In the genomic region with DNA sequence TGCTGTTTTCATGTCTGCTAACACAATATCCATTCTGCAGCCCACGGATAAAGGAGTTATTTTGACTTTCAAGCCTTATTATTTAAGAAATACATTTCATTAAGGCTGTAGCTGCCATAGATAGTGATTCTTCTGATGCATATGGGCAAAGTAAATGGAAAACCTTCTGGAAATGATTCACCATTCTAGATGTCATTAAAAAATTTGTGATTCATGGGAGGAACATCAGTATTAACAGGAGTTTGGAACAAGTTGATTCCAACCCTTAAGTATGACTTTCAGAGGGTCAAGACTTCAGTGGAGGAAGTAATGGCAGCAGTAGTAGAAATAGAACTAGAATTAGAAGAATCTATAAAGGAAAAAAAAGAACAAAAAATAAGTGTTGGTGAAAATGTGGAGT, we compare ENCODE assay signal across 29 cellular contexts.
"Had no signal": no experiment of that assay in that cellular context is flagged by ENCODE, and none has a peak within 500 bp of the region (broad histone marks: within the 10 kb centered on the region; RNA-seq: fewer than 3 reads in every experiment).

No MANE protein-coding gene starts in this region.

- H3K36me3 ChIP-seq: neutrophil, pancreas had no signal

- H3K4me1 Mint-ChIP-seq: neural crest cell; stimulated activated naive B cell treated with anti-CD40 and anti-IgM and Interleukin-4, amounts not matched to agents 10 μg/mL and 1 μg/mL and 100 μg/mL, for 72 hours had no signal

- H3K9me3 Mint-ChIP-seq: effector memory CD8-positive, alpha-beta T cell; mesothelial cell of epicardium; naive B cell; natural killer cell treated with Interleukin-12 subunit alpha and Interleukin-12 subunit beta and Interleukin-15 and Interleukin-18, amount 100 ng/mL, for 72 hours; neural crest cell; stimulated activated naive B cell treated with anti-CD40 and anti-IgM and Interleukin-4, amounts not matched to agents 10 μg/mL and 1 μg/mL and 100 μg/mL, for 72 hours; stimulated activated naive CD8-positive, alpha-beta T cell treated with anti-CD3 and anti-CD28 coated beads, Interleukin-15, Interleukin-2, amounts not matched to agents 100 ng/mL and 50 ng/mL, for 24 hours had no signal

- DNase-seq: cortex of kidney; effector memory CD8-positive, alpha-beta T cell; erythroblast; esophagus squamous epithelium; foreskin melanocyte; glutamatergic neuron; left cardiac atrium; left lung; mesenchymal stem cell; mucosa of descending colon; naive B cell; pancreas; right lobe of liver; small intestine; stimulated activated CD4-positive, alpha-beta T cell treated with anti-CD3 and anti-CD28 coated beads, Interleukin-15, amount 100 ng/mL, for 24 hours; stimulated activated CD4-positive, alpha-beta T cell treated with anti-CD3 and anti-CD28 coated beads, Interleukin-2, amount 100 ng/mL, for 48 hours; stimulated activated naive B cell treated with anti-CD40 and anti-IgM and Interleukin-4, amounts not matched to agents 10 μg/mL and 1 μg/mL and 100 μg/mL, for 72 hours; upper lobe of left lung had no signal

- H3K27ac ChIP-seq: esophagus squamous epithelium, left lung, neutrophil, pancreas, right lobe of liver, thoracic aorta, tibial nerve, upper lobe of left lung had no signal

- H3K27me3 ChIP-seq: esophagus squamous epithelium, left lung, neutrophil, pancreas, right lobe of liver, tibial nerve, upper lobe of left lung had no signal

- H3K4me3 Mint-ChIP-seq: effector memory CD8-positive, alpha-beta T cell; mesothelial cell of epicardium; naive B cell; natural killer cell treated with Interleukin-12 subunit alpha and Interleukin-12 subunit beta and Interleukin-15 and Interleukin-18, amount 100 ng/mL, for 72 hours; neural crest cell; stimulated activated naive B cell treated with anti-CD40 and anti-IgM and Interleukin-4, amounts not matched to agents 10 μg/mL and 1 μg/mL and 100 μg/mL, for 72 hours; stimulated activated naive CD8-positive, alpha-beta T cell treated with anti-CD3 and anti-CD28 coated beads, Interleukin-15, Interleukin-2, amounts not matched to agents 100 ng/mL and 50 ng/mL, for 24 hours had no signal

- H3K27me3 Mint-ChIP-seq: effector memory CD8-positive, alpha-beta T cell; naive B cell; natural killer cell treated with Interleukin-12 subunit alpha and Interleukin-12 subunit beta and Interleukin-15 and Interleukin-18, amount 100 ng/mL, for 72 hours; progenitor cell of endocrine pancreas; stimulated activated naive B cell treated with anti-CD40 and anti-IgM and Interleukin-4, amounts not matched to agents 10 μg/mL and 1 μg/mL and 100 μg/mL, for 72 hours; stimulated activated naive CD8-positive, alpha-beta T cell treated with anti-CD3 and anti-CD28 coated beads, Interleukin-15, Interleukin-2, amounts not matched to agents 100 ng/mL and 50 ng/mL, for 24 hours had no signal

- H3K9me3 ChIP-seq: esophagus squamous epithelium, left lung, mucosa of descending colon, neutrophil, pancreas, right lobe of liver, thoracic aorta, tibial nerve, upper lobe of left lung had no signal

- ATAC-seq: effector memory CD8-positive, alpha-beta T cell; left cardiac atrium; left lung; mucosa of descending colon; natural killer cell treated with Interleukin-12 subunit alpha and Interleukin-12 subunit beta and Interleukin-15 and Interleukin-18, amount 100 ng/mL, for 72 hours; pancreas; right lobe of liver; stimulated activated naive B cell treated with anti-CD40 and anti-IgM and Interleukin-4, amounts not matched to agents 10 μg/mL and 1 μg/mL and 100 μg/mL, for 72 hours had no signal

- H3K27ac Mint-ChIP-seq: effector memory CD8-positive, alpha-beta T cell; mesothelial cell of epicardium; natural killer cell treated with Interleukin-12 subunit alpha and Interleukin-12 subunit beta and Interleukin-15 and Interleukin-18, amount 100 ng/mL, for 72 hours; progenitor cell of endocrine pancreas; stimulated activated naive B cell treated with anti-CD40 and anti-IgM and Interleukin-4, amounts not matched to agents 10 μg/mL and 1 μg/mL and 100 μg/mL, for 72 hours; stimulated activated naive CD8-positive, alpha-beta T cell treated with anti-CD3 and anti-CD28 coated beads, Interleukin-15, Interleukin-2, amounts not matched to agents 100 ng/mL and 50 ng/mL, for 24 hours had no signal

- H3K4me3 ChIP-seq: esophagus squamous epithelium, left lung, mucosa of descending colon, pancreas, right lobe of liver, thoracic aorta, tibial nerve, upper lobe of left lung had no signal

- FAIRE-seq: endometrium, keratinocyte, pancreas, small intestine, urothelium cell line had no signal
